8 cellular contexts compared by ENCODE assay signal in genomic region chr1:26799479-26800133, GRCh38. TPM values are rescaled to one million over a fixed set of nuclear protein-coding genes. Genes with fewer than 3 reads are reported as not detected.
A peak's percentile ranks its signal among the peaks of the same experiment; 100 is the strongest.
DNase-seq lines count a peak whose midpoint lies in the region; ATAC-seq lines count a peak whose summit lies in the region.

No MANE protein-coding gene starts in this region.

- intact Hi-C loops in cardiac septum (cut with DNase I) (no loop called here), sciatic nerve (cut with DNase I) (no loop called here)

- DNase-seq in AG08396 (ENCODE audit: low spot score) (peak; percentile 82), LHCN-M2 (ENCODE audit: low read depth) (peak; percentile 88), cardiac septum (ENCODE audit: low spot score) (peak; percentile 78), sciatic nerve (ENCODE audit: low spot score) (no peak)

- H3K27ac Mint-ChIP-seq in activated naive CD8-positive, alpha-beta T cell = peak overlapping the region; percentile 98

- H3K36me3 Mint-ChIP-seq in activated naive CD8-positive, alpha-beta T cell = peaks cover 2% of the 10 kb centered on the region

- H3K4me3 Mint-ChIP-seq in activated naive CD8-positive, alpha-beta T cell = peak overlapping the region; percentile 79

- no peaks in the 10 kb centered on the region for H3K27me3 Mint-ChIP-seq in activated naive CD8-positive, alpha-beta T cell

- H3K9me3 Mint-ChIP-seq in activated naive CD8-positive, alpha-beta T cell (ENCODE audit: low read depth) = no peaks in the 10 kb centered on the region

- peak; percentile 88 for ATAC-seq in sciatic nerve
- ATAC-seq in HG02973 (IDR thresholded peaks at IDR 0.05; ENCODE audit: unreplicated experiment) = no peak
- ATAC-seq in GM19324 (IDR thresholded peaks at IDR 0.05; ENCODE audit: low FRiP score, unreplicated experiment) = no peak
- ATAC-seq in GM21367 (IDR thresholded peaks at IDR 0.05; ENCODE audit: unreplicated experiment) = no peak

- peaks cover 37% of the 10 kb centered on the region for H3K4me1 Mint-ChIP-seq in activated naive CD8-positive, alpha-beta T cell (ENCODE audit: low read depth)

RNA-seq across cellular contexts. Expression of gene PIGV, which starts 11.9 kb away (rescaled TPM):
- total RNA-seq in LHCN-M2 (2014; rRNA removed) = 17.7 and 20.8 TPM in 2 replicates
- 13.3 TPM for polyA plus RNA-seq in LHCN-M2 (2012)
- 3.9 TPM for total RNA-seq in cardiac septum
- 10.6 TPM for total RNA-seq in sciatic nerve

RNA-seq across cellular contexts. Expression of gene ZDHHC18, which starts 26.9 kb away (rescaled TPM):
- total RNA-seq in LHCN-M2 (2014; rRNA removed) = 10.4 and 13.0 TPM in 2 replicates
- polyA plus RNA-seq in LHCN-M2 (2012) = 12.5 TPM
- 13.0 TPM for total RNA-seq in cardiac septum
- total RNA-seq in sciatic nerve = 21.2 TPM
